Comparison of ENCODE assay signal across 1 cellular context in genomic region chr1:27686223-27686990, GRCh38.
TF ChIP-seq lines count a peak whose summit lies in the region.

No MANE protein-coding gene starts in this region.

TF ChIP-seq in IMR-90, 13 proteins besides CTCF, POLR2A, EP300 and RAD21:
- TF ChIP-seq ELK1 (IDR thresholded peaks at IDR 0.05; ENCODE audit: borderline replicate concordance, low read depth, low read length) (no peak), BHLHE40 (IDR thresholded peaks at IDR 0.05; ENCODE audit: low read depth, low read length) (no peak), RCOR1 (IDR thresholded peaks at IDR 0.05; ENCODE audit: insufficient replicate concordance, low read length) (no peak), USF2 (IDR thresholded peaks at IDR 0.05; ENCODE audit: low read depth, low read length) (no peak), FOS (IDR thresholded peaks at IDR 0.05; ENCODE audit: low read depth, low read length) (no peak), NFE2L2 (IDR thresholded peaks at IDR 0.05; ENCODE audit: low read depth, low read length) (no peak), MXI1 (IDR thresholded peaks at IDR 0.05; ENCODE audit: borderline replicate concordance, low read depth, low read length) (no peak)
